In genomic region chr7:92835140-92835850, GRCh38 we compare ENCODE assay signal across 8 cellular contexts. TPM values are rescaled to one million over a fixed set of nuclear protein-coding genes. Genes with fewer than 3 reads are reported as not detected.
A peak's percentile ranks its signal among the peaks of the same experiment; 100 is the strongest.
DNase-seq lines count a peak whose midpoint lies in the region; ATAC-seq and TF ChIP-seq lines count a peak whose summit lies in the region.

No MANE protein-coding gene starts in this region.

- H3K4me3 ChIP-seq in MM.1S (ENCODE audit: low read length) (peak overlapping the region; percentile 90), choroid plexus epithelial cell (ENCODE audit: low read depth, low read length) (peak overlapping the region; percentile 85)

- peak; percentile 2 to 8 for ATAC-seq in activated CD4-positive, CD25-positive, alpha-beta regulatory T cell treated with anti-CD3 and anti-CD28 coated beads, Interleukin-2, amount 50 U/mL, for 24 hours
- peak; percentile 34 for ATAC-seq in left colon

- peaks cover 23% of the 10 kb centered on the region for H3F3A ChIP-seq in MM.1S (ENCODE audit: insufficient read depth, low read length)

- H3K9me3 ChIP-seq in MM.1S (replicated peaks; ENCODE audit: insufficient read depth, low read length), result no peaks in the 10 kb centered on the region

- H3K4me1 ChIP-seq in MM.1S (ENCODE audit: low read length), result peaks cover 12% of the 10 kb centered on the region

- peak overlapping the region; percentile 78 for H3K4me2 ChIP-seq in MM.1S (ENCODE audit: low read depth, low read length)

- peak overlapping the region; percentile 79 for H2AFZ ChIP-seq in MM.1S (ENCODE audit: low read length)

- no peaks in the 10 kb centered on the region for H3K9me2 ChIP-seq in MM.1S (replicated peaks; ENCODE audit: insufficient read depth, low read length)

- peak overlapping the region; percentile 91 for H3K27ac ChIP-seq in MM.1S (ENCODE audit: low read length)

- intact Hi-C loops in left colon (cut with DNase I, micrococcal nuclease), result loop anchor here in 1 of 2 donors (10.0 kb wide), 2 partner anchors 120 to 210 kb away; no protein-coding TSS in a partner anchor

- DNase-seq in GM04504 (ENCODE audit: low read depth), result peak; percentile 50
- peak; percentile 55 for DNase-seq in MM.1S
- peak; percentile 87 for DNase-seq in choroid plexus epithelial cell (ENCODE audit: low read depth)
- peak; percentile 65 to 80 for DNase-seq in left colon
- peak; percentile 53 for DNase-seq in stimulated activated CD4-positive, alpha-beta T cell treated with anti-CD3 and anti-CD28 coated beads, Interleukin-1b, Interleukin-23, amount 100 ng/mL, for 48 hours
- DNase-seq in DMS153 treated with DMSO at 0.1 percent for 48 hours (lab: John Stamatoyannopoulos, UW; ENCODE audit: unreplicated experiment), result no peak
- no peak for DNase-seq in NCI-H1048 (lab: John Stamatoyannopoulos, UW)

- H3K27me3 ChIP-seq in MM.1S (replicated peaks; ENCODE audit: insufficient read depth, low read length), result peaks cover 34% of the 10 kb centered on the region

- H3K79me2 ChIP-seq in MM.1S (ENCODE audit: low read length), result peaks cover 58% of the 10 kb centered on the region

- TF ChIP-seq CTCF in MM.1S (IDR thresholded peaks at IDR 0.05; ENCODE audit: low read length) (no peak), choroid plexus epithelial cell (conservative IDR thresholded peaks at IDR 0.05; ENCODE audit: low read depth, low read length) (no peak)

- H4K20me1 ChIP-seq in MM.1S (ENCODE audit: insufficient read depth, low read length), result no peaks in the 10 kb centered on the region

- no peaks in the 10 kb centered on the region; the same call in 1 of the 2 replicates for H3K36me3 ChIP-seq in MM.1S (replicated peaks; ENCODE audit: insufficient read depth, low read length)

- H3K9ac ChIP-seq in MM.1S (ENCODE audit: low read length), result peak overlapping the region; percentile 93

RNA-seq across cellular contexts. Expression of gene CDK6, which starts 1.1 kb away (rescaled TPM):
- 10 to 100 TPM; 27.2 to 35.5 TPM for total RNA-seq in left colon

Comparison
In these comparisons a context has a peak if more than half of its experiments do, and no peak if none do; other contexts are left out.
1. DNase-seq: peak in GM04504 (single experiment), MM.1S (single experiment), choroid plexus epithelial cell (single experiment), left colon (2 of 2) and stimulated activated CD4-positive, alpha-beta T cell treated with anti-CD3 and anti-CD28 coated beads, Interleukin-1b, Interleukin-23, amount 100 ng/mL, for 48 hours (single experiment); none in DMS153 treated with DMSO at 0.1 percent for 48 hours (single experiment) and NCI-H1048 (single experiment).